ENCODE assay signal across 8 cellular contexts in the genomic region with DNA sequence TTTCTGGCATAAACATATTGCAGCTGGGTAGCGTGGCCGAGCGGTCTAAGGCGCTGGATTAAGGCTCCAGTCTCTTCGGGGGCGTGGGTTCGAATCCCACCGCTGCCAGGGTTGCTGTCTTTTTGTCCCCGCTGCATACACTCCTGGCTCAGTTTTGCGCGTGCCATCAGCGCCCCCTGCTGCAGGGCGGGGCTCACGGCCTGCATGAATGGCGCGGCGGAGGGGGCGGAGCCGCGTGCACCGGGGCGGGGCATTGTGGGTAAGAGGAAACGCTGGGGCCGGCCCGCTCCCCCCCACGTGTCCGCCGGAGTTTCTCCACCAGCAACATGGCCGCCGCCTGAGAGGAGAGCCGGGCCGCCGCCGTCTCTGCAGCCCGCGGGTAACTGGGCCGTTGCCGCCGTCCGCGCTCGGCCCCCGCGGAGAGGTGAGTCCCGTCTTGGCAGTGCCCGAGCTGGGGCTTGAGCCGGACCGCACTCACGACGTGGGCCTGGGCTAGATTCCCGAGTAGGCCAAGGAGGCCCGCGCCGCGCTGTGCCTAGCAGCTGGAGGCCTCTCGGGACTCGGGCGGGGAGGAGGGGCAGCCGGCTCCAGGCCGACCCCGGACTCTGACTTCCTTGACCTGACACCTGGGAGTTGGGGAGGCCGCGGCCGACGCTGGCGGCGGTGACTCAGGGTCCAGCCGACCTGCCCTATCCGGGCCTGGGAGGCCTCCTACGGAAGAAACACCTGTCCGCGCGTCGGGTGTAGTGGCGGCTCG. TPM values are rescaled to one million over a fixed set of nuclear protein-coding genes. Genes with fewer than 3 reads are reported as not detected.
A peak's percentile ranks its signal among the peaks of the same experiment; 100 is the strongest.
DNase-seq lines count a peak whose midpoint lies in the region; ATAC-seq and TF ChIP-seq lines count a peak whose summit lies in the region.

A gene with protein sequence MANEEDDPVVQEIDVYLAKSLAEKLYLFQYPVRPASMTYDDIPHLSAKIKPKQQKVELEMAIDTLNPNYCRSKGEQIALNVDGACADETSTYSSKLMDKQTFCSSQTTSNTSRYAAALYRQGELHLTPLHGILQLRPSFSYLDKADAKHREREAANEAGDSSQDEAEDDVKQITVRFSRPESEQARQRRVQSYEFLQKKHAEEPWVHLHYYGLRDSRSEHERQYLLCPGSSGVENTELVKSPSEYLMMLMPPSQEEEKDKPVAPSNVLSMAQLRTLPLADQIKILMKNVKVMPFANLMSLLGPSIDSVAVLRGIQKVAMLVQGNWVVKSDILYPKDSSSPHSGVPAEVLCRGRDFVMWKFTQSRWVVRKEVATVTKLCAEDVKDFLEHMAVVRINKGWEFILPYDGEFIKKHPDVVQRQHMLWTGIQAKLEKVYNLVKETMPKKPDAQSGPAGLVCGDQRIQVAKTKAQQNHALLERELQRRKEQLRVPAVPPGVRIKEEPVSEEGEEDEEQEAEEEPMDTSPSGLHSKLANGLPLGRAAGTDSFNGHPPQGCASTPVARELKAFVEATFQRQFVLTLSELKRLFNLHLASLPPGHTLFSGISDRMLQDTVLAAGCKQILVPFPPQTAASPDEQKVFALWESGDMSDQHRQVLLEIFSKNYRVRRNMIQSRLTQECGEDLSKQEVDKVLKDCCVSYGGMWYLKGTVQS (plus strand): TSS at position 296 of the 757 bp plus-strand sequence. CDS start 5,560 bp downstream, outside the sequence.

- no peaks in the 10 kb centered on the region; the same call in none of the 2 replicates for H3K36me3 ChIP-seq in RWPE2 (ENCODE audit: low read depth)

- H3K27me3 Mint-ChIP-seq in nephron (ENCODE audit: low read depth): peaks cover 9% of the 10 kb centered on the region
- H3K27me3 Mint-ChIP-seq in stimulated activated naive CD8-positive, alpha-beta T cell treated with anti-CD3 and anti-CD28 coated beads, Interleukin-15, Interleukin-2, amounts not matched to agents 100 ng/mL and 50 ng/mL, for 24 hours: no peaks in the 10 kb centered on the region

- TF ChIP-seq CTCF in RWPE2 (IDR thresholded peaks at IDR 0.05; ENCODE audit: poor library complexity, severe bottlenecking) (peak; percentile 94), nephron (IDR thresholded peaks at IDR 0.05; ENCODE audit: unreplicated experiment in 3 of 3) (peak; percentile 82 to 95 (median 85))

- no peaks in the 10 kb centered on the region for H3K27me3 ChIP-seq in RWPE2 (ENCODE audit: insufficient read depth, poor library complexity, severe bottlenecking)

- peak; percentile 85 for ATAC-seq in RWPE2 (ENCODE audit: low read depth)

- peak within 1 kb of the TSS; percentile 96 for H3K27ac Mint-ChIP-seq in nephron
- peak within 1 kb of the TSS; percentile 98 for H3K27ac Mint-ChIP-seq in stimulated activated naive CD8-positive, alpha-beta T cell treated with anti-CD3 and anti-CD28 coated beads, Interleukin-15, Interleukin-2, amounts not matched to agents 100 ng/mL and 50 ng/mL, for 24 hours

- H3K9me3 ChIP-seq in RWPE2 (ENCODE audit: severe bottlenecking): no peaks in the 10 kb centered on the region

- H3K4me1 ChIP-seq in RWPE2 (ENCODE audit: insufficient read depth, poor library complexity, severe bottlenecking): no peaks in the 10 kb centered on the region

- peak within 1 kb of the TSS; percentile 80 for H3K4me3 ChIP-seq in RWPE2 (ENCODE audit: severe bottlenecking)

- H3K27ac ChIP-seq in RWPE2 (ENCODE audit: poor library complexity, severe bottlenecking): peak within 1 kb of the TSS; percentile 74

- H3K4me1 Mint-ChIP-seq in nephron: peaks cover 29% of the 10 kb centered on the region
- peaks cover 45% of the 10 kb centered on the region for H3K4me1 Mint-ChIP-seq in stimulated activated naive CD8-positive, alpha-beta T cell treated with anti-CD3 and anti-CD28 coated beads, Interleukin-15, Interleukin-2, amounts not matched to agents 100 ng/mL and 50 ng/mL, for 24 hours (ENCODE audit: low read depth)

- no peaks in the 10 kb centered on the region for H3K9me3 Mint-ChIP-seq in nephron
- H3K9me3 Mint-ChIP-seq in stimulated activated naive CD8-positive, alpha-beta T cell treated with anti-CD3 and anti-CD28 coated beads, Interleukin-15, Interleukin-2, amounts not matched to agents 100 ng/mL and 50 ng/mL, for 24 hours: no peaks in the 10 kb centered on the region

- DNase-seq in ELR (ENCODE audit: low read depth): peak; percentile 95
- peak; percentile 96 for DNase-seq in H4 (ENCODE audit: low spot score)
- peak; percentile 96 for DNase-seq in LoVo (ENCODE audit: low spot score)
- DNase-seq in RWPE2 (ENCODE audit: low spot score): peak; percentile 96
- peak; percentile 100 for DNase-seq in activated T-helper 9 cell treated with anti-CD3 and anti-CD28 coated beads, Interleukin-2, amount 50 U/mL, for 16 hours (ENCODE audit: low read depth)
- peak; percentile 97 for DNase-seq in fibroblast of peridontal ligament (ENCODE audit: extremely low read depth)

- peaks cover 4% of the 10 kb centered on the region for H3K36me3 Mint-ChIP-seq in nephron (ENCODE audit: low read depth)
- peaks cover 39% of the 10 kb centered on the region for H3K36me3 Mint-ChIP-seq in stimulated activated naive CD8-positive, alpha-beta T cell treated with anti-CD3 and anti-CD28 coated beads, Interleukin-15, Interleukin-2, amounts not matched to agents 100 ng/mL and 50 ng/mL, for 24 hours (ENCODE audit: low read depth)

- peak within 1 kb of the TSS; percentile 95 to 99 (median 97) for H3K4me3 Mint-ChIP-seq in nephron
- H3K4me3 Mint-ChIP-seq in stimulated activated naive CD8-positive, alpha-beta T cell treated with anti-CD3 and anti-CD28 coated beads, Interleukin-15, Interleukin-2, amounts not matched to agents 100 ng/mL and 50 ng/mL, for 24 hours: peak within 1 kb of the TSS; percentile 97

RNA-seq across cellular contexts. Expression of the gene that starts here (rescaled TPM):
- 23.2 and 29.2 TPM in 2 replicates for total RNA-seq in H4 (2014; rRNA removed; shearing (Covaris generic))

Comparison
In these comparisons a context has a peak if more than half of its experiments do, and no peak if none do; other contexts are left out.
1. Peak in every context shown above with its lines: DNase-seq, ATAC-seq, H3K4me3 ChIP-seq and H3K27ac ChIP-seq.